Comparison of ENCODE assay signal across 10 cellular contexts in the genomic region with DNA sequence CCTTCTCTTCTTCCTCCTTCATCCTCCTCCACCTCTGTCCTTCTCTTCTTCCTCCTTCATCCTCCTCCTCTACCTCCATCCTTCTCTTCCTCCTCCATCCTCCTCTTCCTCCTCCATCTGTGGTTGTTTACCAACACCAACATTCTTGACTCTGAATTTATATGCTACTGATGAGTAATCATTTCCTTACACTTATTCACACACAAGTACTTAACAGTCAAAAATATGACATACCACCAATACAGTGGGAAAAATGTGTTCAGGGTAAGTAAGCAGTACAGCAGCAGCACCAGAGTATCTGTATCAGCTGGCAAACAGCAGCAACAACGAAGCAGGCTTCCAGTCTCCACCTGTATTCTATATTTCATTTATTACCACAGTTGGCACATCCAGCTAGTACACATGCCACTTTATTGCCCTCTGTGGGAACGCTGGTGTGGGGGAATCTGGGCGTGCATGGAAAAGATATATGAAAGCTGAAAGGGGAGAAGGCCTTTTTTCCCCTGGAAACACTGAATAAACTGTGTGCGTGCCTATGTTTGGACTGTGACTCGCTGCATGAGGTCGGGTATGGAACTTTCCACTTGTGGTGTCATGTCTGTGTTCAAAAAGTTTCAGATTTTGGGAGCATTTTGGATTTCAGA. TPM values are rescaled to one million over a fixed set of nuclear protein-coding genes. Genes with fewer than 3 reads are reported as not detected.
DNase-seq lines count a peak whose midpoint lies in the region; ATAC-seq, FAIRE-seq and TF ChIP-seq lines count a peak whose summit lies in the region.
"Had no signal": no experiment of that assay in that cellular context is flagged by ENCODE, and none has a peak within 500 bp of the region (broad histone marks: within the 10 kb centered on the region; RNA-seq: fewer than 3 reads in every experiment).

No MANE protein-coding gene starts in this region.

- H3K36me3 ChIP-seq in kidney (ENCODE audit: control insufficient read depth in 1 of 2, insufficient read depth in 2 of 2, low read length in 2 of 2) = peaks cover 0 to 18% of the 10 kb centered on the region in 2 donors

- H3K4me3 ChIP-seq in kidney (ENCODE audit: low read length in 2 of 2) = no peak overlapping the region
- H3K4me3 ChIP-seq: gastroesophageal sphincter, neural progenitor cell had no signal

- peaks cover 0 to 2% of the 10 kb centered on the region in 2 donors for H3K4me1 ChIP-seq in kidney (ENCODE audit: control insufficient read depth in 1 of 2, insufficient read depth in 1 of 2, low read depth in 1 of 2, low read length in 2 of 2)

- H3K27ac ChIP-seq in epithelial cell of prostate (peak overlapping the region; percentile 72), kidney (ENCODE audit: low read depth in 2 of 2, low read length in 2 of 2) (no peak overlapping the region)
- H3K27ac ChIP-seq: neural progenitor cell had no signal

- intact Hi-C loops in kidney (cut with DNase I) = no loop called here

- FAIRE-seq in kidney (lab: Jason Lieb, UNC) = no peak

- TF ChIP-seq CTCF in omental fat pad (IDR thresholded peaks at IDR 0.05) (no peak), kidney (IDR thresholded peaks at IDR 0.05; ENCODE audit: borderline replicate concordance, extremely low read depth, insufficient read depth) (no peak)

- no peak for ATAC-seq in omental fat pad (ENCODE audit: low FRiP score)
- ATAC-seq: gastroesophageal sphincter had no signal

- DNase-seq in activated CD4-positive, alpha-beta T cell treated with anti-CD3 and anti-CD28 coated beads for 48 hours = peak; percentile 48
- no peak for DNase-seq in activated CD4-positive, alpha-beta T cell treated with anti-CD3 and anti-CD28 coated beads for 4 hours
- peak; percentile 32 to 45 for DNase-seq in activated CD4-positive, alpha-beta T cell treated with anti-CD3 and anti-CD28 coated beads, Interleukin-2, amount 50 U/mL, for 48 hours
- DNase-seq in epithelial cell of prostate (ENCODE audit: low read depth, low spot score) = no peak
- DNase-seq in stimulated activated CD4-positive, alpha-beta T cell treated with anti-CD3 and anti-CD28 coated beads, Interleukin-2, amount 100 ng/mL, for 4 hours (ENCODE audit: low read depth) = peak; percentile 2
- no peak for DNase-seq in omental fat pad (ENCODE audit: low spot score)
- DNase-seq in kidney = no peak
- DNase-seq in GDM1 (lab: John Stamatoyannopoulos, UW) = no peak

- H3K9me3 ChIP-seq in kidney (ENCODE audit: control insufficient read depth in 1 of 2, low read length in 2 of 2) = no peaks in the 10 kb centered on the region
- H3K9me3 ChIP-seq: gastroesophageal sphincter had no signal

- H3K9ac ChIP-seq in kidney (ENCODE audit: low read length in 2 of 2) = no peak overlapping the region
- H3K9ac ChIP-seq: neural progenitor cell had no signal

RNA-seq across cellular contexts. Expression of a gene that starts 16.0 kb away (rescaled TPM):
- 10 to 100 TPM; 21.3 to 41.4 (median 32.4) TPM for total RNA-seq in omental fat pad
- total RNA-seq in kidney = 50.3 TPM
- 19.7 TPM for polyA plus RNA-seq in kidney (ENCODE audit: insufficient read depth, low read depth, low replicate concordance)

RNA-seq across cellular contexts. Expression of a gene that starts 25.4 kb away (rescaled TPM):
- total RNA-seq in omental fat pad (1 to 10 TPM in 2 of 4 donors, under 1 TPM in 2; 0.24 to 1.4 (median 1.0) TPM), kidney (2.5 TPM)
- polyA plus RNA-seq in kidney (ENCODE audit: insufficient read depth, low read depth, low replicate concordance) = 0.73 TPM

Comparison
In these comparisons a context has a peak if more than half of its experiments do, and no peak if none do; other contexts are left out.
1. DNase-seq: peak in activated CD4-positive, alpha-beta T cell treated with anti-CD3 and anti-CD28 coated beads for 48 hours (single experiment), activated CD4-positive, alpha-beta T cell treated with anti-CD3 and anti-CD28 coated beads, Interleukin-2, amount 50 U/mL, for 48 hours (2 of 2) and stimulated activated CD4-positive, alpha-beta T cell treated with anti-CD3 and anti-CD28 coated beads, Interleukin-2, amount 100 ng/mL, for 4 hours (single experiment); none in activated CD4-positive, alpha-beta T cell treated with anti-CD3 and anti-CD28 coated beads for 4 hours (0 of 2), epithelial cell of prostate (single experiment), omental fat pad (single experiment), kidney (single experiment) and GDM1 (single experiment).